ENCODE assay signal across 9 cellular contexts in the genomic region with DNA sequence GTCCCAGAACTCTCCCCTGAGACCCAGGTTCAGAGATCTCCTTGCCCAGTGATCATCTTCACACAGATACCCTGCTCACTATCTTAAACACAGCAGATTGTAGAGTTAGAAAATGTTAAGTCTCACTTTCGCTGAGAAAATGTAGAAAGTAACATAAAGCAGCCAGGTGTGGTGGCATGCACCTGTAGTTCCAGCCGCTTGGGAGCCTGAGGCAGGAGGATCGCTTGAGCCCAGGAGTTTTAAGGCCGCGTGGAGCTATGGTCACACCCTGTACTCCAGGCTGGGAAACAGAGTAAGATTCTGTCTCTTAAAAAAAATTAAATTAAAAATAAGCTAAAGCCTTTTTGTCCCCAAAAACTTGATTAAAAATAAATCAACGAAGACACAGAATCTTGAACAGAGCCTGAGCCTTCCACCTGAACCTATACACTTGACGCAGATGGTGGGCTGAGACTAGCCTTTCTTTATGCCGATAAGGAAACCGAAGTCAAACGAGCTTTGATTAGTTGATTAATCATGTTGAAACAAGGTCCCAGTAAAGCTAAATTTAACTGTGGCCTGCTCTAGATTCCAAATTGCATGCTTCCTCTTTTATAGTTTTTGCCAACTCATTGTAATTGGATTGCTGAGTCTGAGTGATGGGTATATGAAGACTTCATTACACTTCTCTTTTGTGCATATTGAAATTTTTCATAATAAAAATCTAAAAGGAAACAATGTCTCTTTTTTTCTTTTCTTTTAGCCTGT. TPM values are rescaled to one million over a fixed set of nuclear protein-coding genes. Genes with fewer than 3 reads are reported as not detected.
A peak's percentile ranks its signal among the peaks of the same experiment; 100 is the strongest.
DNase-seq lines count a peak whose midpoint lies in the region; ATAC-seq and TF ChIP-seq lines count a peak whose summit lies in the region.
"Had no signal": no experiment of that assay in that cellular context is flagged by ENCODE, and none has a peak within 500 bp of the region (broad histone marks: within the 10 kb centered on the region; RNA-seq: fewer than 3 reads in every experiment).

No MANE protein-coding gene starts in this region.

- DNase-seq in SKM-1 treated with dmso at 0.1 percent for 144 hours (lab: John Stamatoyannopoulos, UW; ENCODE audit: unreplicated experiment): peak; percentile 57
- no peak for DNase-seq in GM03348 (ENCODE audit: low spot score)
- no peak for DNase-seq in NCI-H1436 treated with DMSO at 0.1 percent for 48 hours (lab: John Stamatoyannopoulos, UW)
- no peak for DNase-seq in left ventricle myocardium inferior
- DNase-seq in head of caudate nucleus: no peak

- H3K4me3 ChIP-seq in BLaER1 treated with 17β-estradiol and CSF1 and Interleukin-3, amounts not matched to agents 10 nM and 100 nM: 0 out of 20 replicates have a peak overlapping the region, but pooled peaks of 1 of the 10 experiments have one; percentile 0
- no peak overlapping the region for H3K4me3 ChIP-seq in left ventricle myocardium inferior

- no peak for TF ChIP-seq CTCF in left ventricle myocardium inferior (IDR thresholded peaks at IDR 0.05; ENCODE audit: borderline replicate concordance)

- peaks cover 0 to 7% (median 0%) of the 10 kb centered on the region in 11 experiments; a peak in 3 of 22 replicates for H3K36me3 ChIP-seq in BLaER1 treated with 17β-estradiol and CSF1 and Interleukin-3, amounts not matched to agents 10 nM and 100 nM
- no peaks in the 10 kb centered on the region for H3K36me3 ChIP-seq in left ventricle myocardium inferior

- peaks cover 14 to 28% (median 23%) of the 10 kb centered on the region in 11 experiments; a peak in 21 of 22 replicates for H3K9me3 ChIP-seq in BLaER1 treated with 17β-estradiol and CSF1 and Interleukin-3, amounts not matched to agents 10 nM and 100 nM (replicated peaks in 1 of 11)
- peaks cover 12% of the 10 kb centered on the region for H3K9me3 ChIP-seq in left ventricle myocardium inferior (replicated peaks)

- no peaks in the 10 kb centered on the region for H4K20me1 ChIP-seq in BLaER1 treated with 17β-estradiol and CSF1 and Interleukin-3, amounts not matched to agents 10 nM and 100 nM

- H3K9ac ChIP-seq in BLaER1 treated with 17β-estradiol and CSF1 and Interleukin-3, amounts not matched to agents 10 nM and 100 nM: peak overlapping the region; percentile 26 to 65 (median 53); a peak in 17 of 22 replicates

- H3K27ac ChIP-seq in BLaER1 treated with 17β-estradiol and CSF1 and Interleukin-3, amounts not matched to agents 10 nM and 100 nM: peak overlapping the region; percentile 60 to 78 (median 76)
- H3K27ac ChIP-seq in left ventricle myocardium inferior (replicated peaks): no peak overlapping the region

- H3K27me3 ChIP-seq in BLaER1 treated with 17β-estradiol and CSF1 and Interleukin-3, amounts not matched to agents 10 nM and 100 nM: no peaks in the 10 kb centered on the region
- H3K27me3 ChIP-seq in left ventricle myocardium inferior (ENCODE audit: low read depth): no peaks in the 10 kb centered on the region

- ATAC-seq in GM19328 (IDR thresholded peaks at IDR 0.05; ENCODE audit: unreplicated experiment): peak; percentile 26
- peak; percentile 25 for ATAC-seq in HG03103 (IDR thresholded peaks at IDR 0.05; ENCODE audit: low read depth, unreplicated experiment)
- ATAC-seq: Panc1 had no signal

- H3K4me1 ChIP-seq in BLaER1 treated with 17β-estradiol and CSF1 and Interleukin-3, amounts not matched to agents 10 nM and 100 nM: peaks cover 24 to 51% (median 43%) of the 10 kb centered on the region in 10 experiments
- H3K4me1 ChIP-seq in left ventricle myocardium inferior: peaks cover 3% of the 10 kb centered on the region

- intact Hi-C loops in left ventricle myocardium inferior (cut with micrococcal nuclease) (no loop called here), head of caudate nucleus (cut with DNase I) (no loop called here)

- peak overlapping the region; percentile 60 to 87 (median 76) for H3K4me2 ChIP-seq in BLaER1 treated with 17β-estradiol and CSF1 and Interleukin-3, amounts not matched to agents 10 nM and 100 nM

RNA-seq across cellular contexts. Expression of a gene that starts 31.3 kb away (rescaled TPM):
- 26.2 TPM for total RNA-seq in left ventricle myocardium inferior
